16 cellular contexts compared by ENCODE assay signal in genomic region chr7:64802699-64803098, GRCh38.
"Had no signal": no experiment of that assay in that cellular context is flagged by ENCODE, and none has a peak within 500 bp of the region (broad histone marks: within the 10 kb centered on the region; RNA-seq: fewer than 3 reads in every experiment).

No MANE protein-coding gene starts in this region.

- H3K9me3 Mint-ChIP-seq: immature natural killer cell, natural killer cell had no signal

- H3K9me3 ChIP-seq: lower lobe of right lung, prostate gland, suprapubic skin, upper lobe of left lung had no signal

- H3K36me3 ChIP-seq: prostate gland had no signal

- ATAC-seq: activated CD8-positive, alpha-beta T cell treated with anti-CD3 and anti-CD28 coated beads, Interleukin-2, amount 10 ng/mL, durations not matched to agents 7 days and 5 days; lower lobe of right lung; natural killer cell; sciatic nerve; stimulated activated naive CD8-positive, alpha-beta T cell treated with anti-CD3 and anti-CD28 coated beads, Interleukin-15, Interleukin-2, amounts not matched to agents 100 U/mL and 50 U/mL, for 24 hours had no signal

- H3K27ac ChIP-seq: lower lobe of right lung, prostate gland, suprapubic skin, upper lobe of left lung, VCaP had no signal

- H3K27ac Mint-ChIP-seq: activated CD8-positive, alpha-beta T cell treated with anti-CD3 and anti-CD28 coated beads, Interleukin-2, amount 10 ng/mL, durations not matched to agents 7 days and 5 days; immature natural killer cell; T-helper 2 cell treated with Interferon-gamma antibody and Interleukin-4, amounts not matched to agents 5 μg/mL and 100 μg/mL, for 36 hours had no signal

- DNase-seq: activated CD4-positive, alpha-beta T cell treated with anti-CD3 and anti-CD28 coated beads for 4 hours; activated CD8-positive, alpha-beta memory T cell treated with anti-CD3 and anti-CD28 coated beads, Interleukin-2, amount 50 U/mL, for 48 hours; activated CD8-positive, alpha-beta T cell treated with anti-CD3 and anti-CD28 coated beads, Interleukin-2, amount 10 ng/mL, durations not matched to agents 7 days and 5 days; activated naive CD4-positive, alpha-beta T cell; immature natural killer cell; lower lobe of right lung; natural killer cell; stimulated activated CD4-positive, alpha-beta T cell treated with anti-CD3 and anti-CD28 coated beads, Interleukin-12 subunit alpha, Interleukin-12 subunit beta, amount 100 ng/mL, for 4 hours; stimulated activated naive CD8-positive, alpha-beta T cell treated with anti-CD3 and anti-CD28 coated beads, Interleukin-15, Interleukin-2, amounts not matched to agents 100 U/mL and 50 U/mL, for 24 hours; SW 1271; upper lobe of left lung had no signal

- H3K4me3 ChIP-seq: lower lobe of right lung, prostate gland, suprapubic skin, upper lobe of left lung had no signal

- H3K4me1 ChIP-seq: lower lobe of right lung, prostate gland, suprapubic skin, upper lobe of left lung had no signal

- H3K27me3 ChIP-seq: suprapubic skin, upper lobe of left lung had no signal

- H3K4me3 Mint-ChIP-seq: activated CD8-positive, alpha-beta T cell treated with anti-CD3 and anti-CD28 coated beads, Interleukin-2, amount 10 ng/mL, durations not matched to agents 7 days and 5 days; immature natural killer cell; natural killer cell; T-helper 2 cell treated with Interferon-gamma antibody and Interleukin-4, amounts not matched to agents 5 μg/mL and 100 μg/mL, for 36 hours had no signal
